Comparison of ENCODE assay signal across 11 cellular contexts in the genomic region with DNA sequence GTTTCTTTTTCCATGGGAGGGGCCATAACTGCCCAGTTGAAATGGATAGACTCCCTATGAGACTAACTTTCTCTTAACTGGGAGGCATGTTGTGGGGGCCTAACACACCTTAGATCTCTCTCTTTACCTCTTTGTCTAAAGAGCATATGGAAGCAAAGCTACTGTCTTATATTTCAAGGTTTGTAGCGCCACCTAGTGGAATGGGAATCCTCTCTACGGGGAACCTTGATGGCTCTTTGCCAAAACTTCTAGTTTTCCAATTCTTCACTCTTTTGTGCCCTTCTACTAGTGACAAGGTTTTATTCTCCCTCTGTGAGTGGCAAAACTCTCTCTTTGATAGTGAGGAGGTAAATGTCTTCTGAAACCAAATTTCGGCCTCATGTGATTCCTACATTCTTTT.
DNase-seq lines count a peak whose midpoint lies in the region; ATAC-seq and TF ChIP-seq lines count a peak whose summit lies in the region.
"Had no signal": no experiment of that assay in that cellular context is flagged by ENCODE, and none has a peak within 500 bp of the region (broad histone marks: within the 10 kb centered on the region; RNA-seq: fewer than 3 reads in every experiment).

No MANE protein-coding gene starts in this region.

- TF ChIP-seq CTCF in AG04450 (IDR thresholded peaks at IDR 0.05; ENCODE audit: low read depth, low read length), result peak; percentile 20
- peak; percentile 51 for TF ChIP-seq CTCF in NB4 (IDR thresholded peaks at IDR 0.05; ENCODE audit: low read depth, low read length)

- DNase-seq in AG04450 (ENCODE audit: low read depth, low spot score) (no peak), NB4 (ENCODE audit: low read depth) (peak; percentile 69), dermis blood vessel endothelial cell (peak; percentile 19), activated gamma-delta T cell treated with Interleukin-2 at 50 U/mL for 16 hours (no peak), NCI-H345 (lab: John Stamatoyannopoulos, UW) (no peak), substantia nigra (lab: John Stamatoyannopoulos, UW) (no peak)
- DNase-seq: activated naive CD8-positive, alpha-beta T cell treated with anti-CD3 and anti-CD28 coated beads, Interleukin-2, amount 50 U/mL, for 24 hours; GOT3; NCI-H1436 treated with DMSO at 0.1 percent for 48 hours had no signal

- H3K27ac ChIP-seq in AG04450 (ENCODE audit: low read depth, low read length) (no peak overlapping the region), substantia nigra (ENCODE audit: low read depth, low read length, poor library complexity, severe bottlenecking) (no peak overlapping the region)

- CTCF ChIA-PET in AG04450 (lab: Charles Lee), result interaction anchor here (0.6 kb wide), 1 partner anchor 1321 kb away, joined by 4 read pairs; no protein-coding TSS in a partner anchor

- H3K4me3 ChIP-seq in AG04450 (ENCODE audit: low read depth, low read length) (no peak overlapping the region), NB4 (ENCODE audit: low read depth, low read length) (no peak overlapping the region)

- H3K27me3 ChIP-seq in AG04450 (ENCODE audit: control insufficient read depth, insufficient read depth, low read length), result no peaks in the 10 kb centered on the region

- peaks cover 15% of the 10 kb centered on the region; the same call in 1 of the 2 replicates for H3K9me3 ChIP-seq in AG04450 (ENCODE audit: control insufficient read depth, insufficient read depth, low read length)

- POLR2A ChIA-PET in AG04450 (lab: Yijun Ruan, JAX), result no interaction called here

- TF ChIP-seq POLR2A in GM18505 (IDR thresholded peaks at IDR 0.05; ENCODE audit: borderline replicate concordance, extremely low read depth, insufficient read depth, insufficient read length), result no peak
- no peak for TF ChIP-seq POLR2A in NB4 (IDR thresholded peaks at IDR 0.05; ENCODE audit: extremely low read depth, insufficient read length)

- ATAC-seq in GM18505 (IDR thresholded peaks at IDR 0.05; ENCODE audit: unreplicated experiment) (peak; percentile 64), GM18498 (IDR thresholded peaks at IDR 0.05; ENCODE audit: unreplicated experiment) (no peak)
- ATAC-seq: activated naive CD8-positive, alpha-beta T cell treated with anti-CD3 and anti-CD28 coated beads, Interleukin-2, amount 50 U/mL, for 24 hours had no signal

Comparison
In these comparisons a context has a peak if more than half of its experiments do, and no peak if none do; other contexts are left out.
1. DNase-seq: peak in NB4 (single experiment) and dermis blood vessel endothelial cell (single experiment); none in AG04450 (single experiment), activated gamma-delta T cell treated with Interleukin-2 at 50 U/mL for 16 hours (single experiment), NCI-H345 (single experiment) and substantia nigra (0 of 49).